Comparison of ENCODE assay signal across 11 cellular contexts in genomic region chr4:99574530-99575314, GRCh38. TPM values are rescaled to one million over a fixed set of nuclear protein-coding genes. Genes with fewer than 3 reads are reported as not detected.
A peak's percentile ranks its signal among the peaks of the same experiment; 100 is the strongest.
DNase-seq lines count a peak whose midpoint lies in the region; ATAC-seq lines count a peak whose summit lies in the region.
"Had no signal": no experiment of that assay in that cellular context is flagged by ENCODE, and none has a peak within 500 bp of the region (broad histone marks: within the 10 kb centered on the region; RNA-seq: fewer than 3 reads in every experiment).

Gene MTTP, plus strand, starts transcription at chr4:99574824. Its CDS starts 86 bp downstream, at chr4:99574910.

- H3K9ac ChIP-seq in iPS-18a (ENCODE audit: low read length) (peak within 1 kb of the TSS; percentile 11), GM23248 (no peak within 1 kb of the TSS)

- no peak within 1 kb of the TSS for H3K4me2 ChIP-seq in GM23248 (ENCODE audit: unreplicated experiment)

- H3K27me3 ChIP-seq in iPS-18a (ENCODE audit: control insufficient read depth, insufficient read depth, low read length) (no peaks in the 10 kb centered on the region), GM23248 (replicated peaks; ENCODE audit: insufficient read depth) (no peaks in the 10 kb centered on the region)

- H3K27ac ChIP-seq in iPS-18a (ENCODE audit: low read length) (peak within 1 kb of the TSS; percentile 55), GM23248 (no peak within 1 kb of the TSS)
- H3K27ac ChIP-seq: heart right ventricle had no signal

- H3K9me2 ChIP-seq in GM23248 (ENCODE audit: insufficient read depth), result no peaks in the 10 kb centered on the region

- H4K20me1 ChIP-seq in GM23248 (ENCODE audit: insufficient read depth), result no peaks in the 10 kb centered on the region

- H3K4me3 ChIP-seq in iPS-18a (ENCODE audit: low read length) (peak within 1 kb of the TSS; percentile 44), GM23248 (no peak within 1 kb of the TSS)
- H3K4me3 ChIP-seq: heart right ventricle had no signal

- H3K4me1 ChIP-seq in iPS-18a (ENCODE audit: control insufficient read depth, low read depth, low read length) (peaks cover 21% of the 10 kb centered on the region), GM23248 (ENCODE audit: insufficient read depth) (no peaks in the 10 kb centered on the region)

- in situ Hi-C loops in GM23248 (cut with MboI) (no loop called here), G401 (cut with HindIII; ENCODE audit: low sequenced_read_pairs) (no loop called here)

- no peak within 1 kb of the TSS for H2AFZ ChIP-seq in GM23248

- peak; percentile 74 for ATAC-seq in GM18498 (IDR thresholded peaks at IDR 0.05; ENCODE audit: unreplicated experiment)
- ATAC-seq in GM21576 (IDR thresholded peaks at IDR 0.05; ENCODE audit: unreplicated experiment), result peak; percentile 72
- ATAC-seq in HG03457 (IDR thresholded peaks at IDR 0.05; ENCODE audit: unreplicated experiment), result peak; percentile 64

- no peaks in the 10 kb centered on the region for H3K36me3 ChIP-seq in iPS-18a (ENCODE audit: control insufficient read depth, low read depth, low read length)
- no peaks in the 10 kb centered on the region for H3K36me3 ChIP-seq in GM23248 (ENCODE audit: low read depth)
- H3K36me3 ChIP-seq: heart right ventricle had no signal

- whole genome bisulfite sequencing in GM23248 (ENCODE audit: low coverage in 1 of 2, low lambda C conversion rate in 2 of 2, missing lambda C conversion rate in 2 of 2), 2 experiments, result 34 to 47% methylated on average over 3 of the region's 3 CpGs

- H3K9me3 ChIP-seq in iPS-18a (ENCODE audit: control insufficient read depth, low read depth, low read length), result no peaks in the 10 kb centered on the region
- no peaks in the 10 kb centered on the region for H3K9me3 ChIP-seq in GM23248 (ENCODE audit: low read depth)
- H3K9me3 ChIP-seq: heart right ventricle had no signal

- no peaks in the 10 kb centered on the region for H3F3A ChIP-seq in GM23248 (ENCODE audit: insufficient read depth)

- DNase-seq in GM23248 (no peak), 8988T (no peak), G401 (ENCODE audit: low spot score) (no peak), NCI-H774 (lab: John Stamatoyannopoulos, UW) (no peak)
- DNase-seq: activated naive CD8-positive, alpha-beta T cell treated with anti-CD3 and anti-CD28 coated beads, Interleukin-2, amount 10 ng/mL, durations not matched to agents 7 days and 5 days; CD4-positive, alpha-beta T cell; heart right ventricle had no signal

- no peaks in the 10 kb centered on the region for H3K79me2 ChIP-seq in GM23248 (ENCODE audit: insufficient read depth)

RNA-seq across cellular contexts. Expression of gene MTTP, which starts in this region (rescaled TPM):
- total RNA-seq in GM23248 (2014; rRNA removed; shearing (Covaris generic)), result not detected in 2 replicates
- polyA plus RNA-seq in GM23248 (2016; fragmentation: Nextera tagmentation; extraction: Ambion mirVana), result not detected in 2 replicates
- not detected in 2 replicates for total RNA-seq in G401 (2014; rRNA removed; shearing (Covaris generic))
- total RNA-seq: CD4-positive, alpha-beta T cell had no signal
